Comparison of ENCODE assay signal across 8 cellular contexts in the genomic region with DNA sequence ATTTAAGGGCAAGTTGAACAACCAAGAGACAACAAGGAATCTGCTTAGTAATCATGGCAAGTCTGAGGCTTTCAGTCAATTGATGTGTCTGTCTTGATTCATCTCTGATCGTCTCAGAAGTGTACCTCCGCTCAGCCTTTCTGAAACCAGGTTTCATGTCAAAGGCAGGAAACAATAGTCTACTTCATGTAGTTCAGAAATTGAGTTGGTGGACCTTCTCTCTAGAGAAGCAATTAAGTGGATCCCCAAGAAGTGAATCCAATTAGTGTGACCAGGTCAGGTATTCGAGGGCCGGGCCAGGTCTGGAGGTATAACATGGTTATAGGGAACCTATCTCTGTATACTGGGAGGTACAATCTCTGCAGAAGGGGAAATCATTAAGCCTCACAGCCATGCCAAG. TPM values are rescaled to one million over a fixed set of nuclear protein-coding genes. Genes with fewer than 3 reads are reported as not detected.
DNase-seq lines count a peak whose midpoint lies in the region; ATAC-seq and TF ChIP-seq lines count a peak whose summit lies in the region.

No MANE protein-coding gene starts in this region.

- no peak for TF ChIP-seq CTCF in type B pancreatic cell (conservative IDR thresholded peaks at IDR 0.05)

- peak; percentile 46 for DNase-seq in activated T-cell treated with anti-CD3 and anti-CD28 coated beads, Interleukin-2, amount 50 U/mL, for 24 hours
- DNase-seq in activated T-cell treated with anti-CD3 and anti-CD28 coated beads for 4 hours (no peak), memory B cell (ENCODE audit: low spot score in 2 of 2) (no peak), kidney tubule cell (ENCODE audit: low spot score) (no peak), type B pancreatic cell (ENCODE audit: extremely low spot score, unreplicated experiment) (no peak), NCI-H2107 (lab: John Stamatoyannopoulos, UW) (no peak)

- H3K9me3 Mint-ChIP-seq in activated T-cell treated with anti-CD3 and anti-CD28 coated beads, Interleukin-2, amount 50 U/mL, for 24 hours, result no peaks in the 10 kb centered on the region
- H3K9me3 Mint-ChIP-seq in memory B cell (no peaks in the 10 kb centered on the region), type B pancreatic cell (no peaks in the 10 kb centered on the region)

- peaks cover 64% of the 10 kb centered on the region for H3K36me3 Mint-ChIP-seq in activated T-cell treated with anti-CD3 and anti-CD28 coated beads, Interleukin-2, amount 50 U/mL, for 24 hours (ENCODE audit: low read depth)
- H3K36me3 Mint-ChIP-seq in memory B cell (peaks cover 4% of the 10 kb centered on the region), type B pancreatic cell (no peaks in the 10 kb centered on the region)

- H3K27ac Mint-ChIP-seq in activated T-cell treated with anti-CD3 and anti-CD28 coated beads, Interleukin-2, amount 50 U/mL, for 24 hours, result peak overlapping the region; percentile 97
- H3K27ac Mint-ChIP-seq in memory B cell (peak overlapping the region; percentile 85), type B pancreatic cell (no peak overlapping the region)

- H3K4me1 Mint-ChIP-seq in activated T-cell treated with anti-CD3 and anti-CD28 coated beads, Interleukin-2, amount 50 U/mL, for 24 hours (ENCODE audit: low read depth), result peaks cover 86% of the 10 kb centered on the region
- peaks cover 37% of the 10 kb centered on the region for H3K4me1 Mint-ChIP-seq in memory B cell
- no peaks in the 10 kb centered on the region for H3K4me1 Mint-ChIP-seq in type B pancreatic cell (ENCODE audit: unreplicated experiment)

- H3K27me3 Mint-ChIP-seq in activated T-cell treated with anti-CD3 and anti-CD28 coated beads, Interleukin-2, amount 50 U/mL, for 24 hours, result no peaks in the 10 kb centered on the region
- H3K27me3 Mint-ChIP-seq in memory B cell, result no peaks in the 10 kb centered on the region
- H3K27me3 Mint-ChIP-seq in type B pancreatic cell, result no peaks in the 10 kb centered on the region

- ATAC-seq in GM21528 (IDR thresholded peaks at IDR 0.05; ENCODE audit: low FRiP score, unreplicated experiment) (peak; percentile 40), HG03354 (IDR thresholded peaks at IDR 0.05; ENCODE audit: poor library complexity, severe bottlenecking, unreplicated experiment) (peak; percentile 40), memory B cell (ENCODE audit: low read depth) (no peak)

- H3K4me3 Mint-ChIP-seq in activated T-cell treated with anti-CD3 and anti-CD28 coated beads, Interleukin-2, amount 50 U/mL, for 24 hours, result peak overlapping the region; percentile 60
- H3K4me3 Mint-ChIP-seq in memory B cell (no peak overlapping the region), type B pancreatic cell (no peak overlapping the region)

RNA-seq across cellular contexts. Expression of gene DAPP1, which starts 31.9 kb away (rescaled TPM):
- 10.6 and 41.8 TPM in 2 replicates for total RNA-seq in type B pancreatic cell (ENCODE audit: low replicate concordance)

RNA-seq across cellular contexts. Expression of gene LAMTOR3, which starts 45.7 kb away (rescaled TPM):
- total RNA-seq in type B pancreatic cell (ENCODE audit: low replicate concordance), result 47.1 and 54.0 TPM in 2 replicates
